Comparison of ENCODE assay signal across 8 cellular contexts in genomic region chr16:53061701-53062159, GRCh38. TPM values are rescaled to one million over a fixed set of nuclear protein-coding genes. Genes with fewer than 3 reads are reported as not detected.
DNase-seq lines count a peak whose midpoint lies in the region; ATAC-seq and TF ChIP-seq lines count a peak whose summit lies in the region.

No MANE protein-coding gene starts in this region.

- no peak overlapping the region for H3K4me3 Mint-ChIP-seq in neural crest cell

- TF ChIP-seq CTCF in GM10266 (IDR thresholded peaks at IDR 0.05; ENCODE audit: control insufficient read depth, insufficient read depth, low read depth, missing control alignments) (peak; percentile 21), neural crest cell (conservative IDR thresholded peaks at IDR 0.05) (no peak)

- DNase-seq in GM10266 (ENCODE audit: extremely low spot score) (peak; percentile 64), neural crest cell (ENCODE audit: low read depth, low spot score) (no peak), NCI-H2171 treated with DMSO at 0.1 percent for 48 hours (lab: John Stamatoyannopoulos, UW) (no peak), epidermal melanocyte (ENCODE audit: insufficient read length, low spot score) (no peak), MG63 (no peak)
- DNase-seq in activated CD8-positive, alpha-beta memory T cell treated with anti-CD3 and anti-CD28 coated beads, Interleukin-2, amount 50 U/mL, for 48 hours: peak; percentile 55

- ATAC-seq in GM19455 (IDR thresholded peaks at IDR 0.05; ENCODE audit: unreplicated experiment): peak; percentile 86
- peak; percentile 87 for ATAC-seq in HG03432 (IDR thresholded peaks at IDR 0.05; ENCODE audit: unreplicated experiment)

- peak overlapping the region; percentile 12 for H3K27ac Mint-ChIP-seq in neural crest cell (ENCODE audit: unreplicated experiment)

- H3K4me3 ChIP-seq in MG63: no peak overlapping the region

- H3K4me1 Mint-ChIP-seq in neural crest cell: peaks cover 36% of the 10 kb centered on the region

- H3K27me3 Mint-ChIP-seq in neural crest cell (ENCODE audit: low read depth): no peaks in the 10 kb centered on the region

- H3K36me3 ChIP-seq in MG63: peaks cover 25% of the 10 kb centered on the region

- no peaks in the 10 kb centered on the region for H3K9me3 Mint-ChIP-seq in neural crest cell

- H3K27me3 ChIP-seq in MG63: no peaks in the 10 kb centered on the region

- no peaks in the 10 kb centered on the region for H3K36me3 Mint-ChIP-seq in neural crest cell (ENCODE audit: low read depth)

- no peaks in the 10 kb centered on the region for H3K9me3 ChIP-seq in MG63

RNA-seq across cellular contexts. Expression of gene CHD9, which starts 6.9 kb away (rescaled TPM):
- total RNA-seq in neural crest cell: 76.0 and 76.6 TPM in 2 replicates
- 27.9 and 51.1 TPM in 2 replicates for total RNA-seq in MG63 (2014; rRNA removed; shearing (Covaris generic); ENCODE audit: low replicate concordance)

RNA-seq across cellular contexts. Expression of gene CHD9NB, which starts 9.0 kb away (rescaled TPM):
- 0.61 and 0.75 TPM in 2 replicates for total RNA-seq in neural crest cell
- total RNA-seq in MG63 (2014; rRNA removed; shearing (Covaris generic); ENCODE audit: low replicate concordance): 0.27 and 2.6 TPM in 2 replicates

Comparison
In these comparisons a context has a peak if more than half of its experiments do, and no peak if none do; other contexts are left out.
1. DNase-seq: peak in GM10266 (single experiment) and activated CD8-positive, alpha-beta memory T cell treated with anti-CD3 and anti-CD28 coated beads, Interleukin-2, amount 50 U/mL, for 48 hours (single experiment); none in neural crest cell (single experiment), NCI-H2171 treated with DMSO at 0.1 percent for 48 hours (single experiment), epidermal melanocyte (single experiment) and MG63 (single experiment).